ENCODE assay signal across 1 cellular context in the genomic region with DNA sequence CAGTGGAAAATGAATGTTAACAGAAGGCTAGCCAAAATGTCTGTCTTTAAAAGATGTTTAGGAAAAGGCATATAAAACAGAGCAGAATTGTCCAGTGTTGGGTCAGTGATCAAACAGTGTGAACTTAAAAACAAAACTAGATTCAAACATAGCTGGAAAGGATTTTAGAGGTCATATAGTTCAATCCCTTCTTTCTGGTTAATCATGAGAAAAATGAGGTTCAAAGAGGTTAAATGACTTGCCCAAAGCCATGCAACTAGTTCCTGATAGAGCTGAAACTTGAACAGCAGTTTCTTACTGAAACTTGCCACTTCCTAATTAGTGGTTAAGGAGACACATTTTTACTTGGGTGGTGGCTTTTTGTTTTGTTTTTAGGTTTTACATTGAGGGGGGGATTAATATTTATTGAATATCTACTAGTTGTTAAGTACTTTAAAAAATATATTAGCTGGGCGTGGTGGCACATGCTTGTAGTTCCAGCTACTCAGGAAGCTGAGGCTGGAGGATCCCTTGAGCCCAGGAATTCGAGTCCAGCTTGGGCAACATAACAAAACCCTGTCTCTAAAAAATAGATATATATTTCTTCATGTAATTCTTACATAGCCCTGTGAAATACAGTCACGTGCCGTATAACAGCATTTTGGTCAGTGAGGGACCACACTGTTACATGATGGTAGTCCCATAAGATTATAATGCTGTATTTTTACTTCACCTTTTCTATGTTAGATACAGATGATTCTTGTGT.
TF ChIP-seq lines count a peak whose summit lies in the region.

No MANE protein-coding gene starts in this region.

TF ChIP-seq in A549, 52 proteins besides CTCF, POLR2A, EP300 and RAD21 (continued from another document):
- no peak for TF ChIP-seq ZFP36 (IDR thresholded peaks at IDR 0.05; ENCODE audit: borderline replicate concordance, partially characterized antibody)
- no peak for TF ChIP-seq NPAS2 (CRISPR knock-in tag; IDR thresholded peaks at IDR 0.05; ENCODE audit: borderline replicate concordance)
- TF ChIP-seq CBX8 (IDR thresholded peaks at IDR 0.05) = no peak
- TF ChIP-seq KDM5A (IDR thresholded peaks at IDR 0.05) = no peak
- TF ChIP-seq MAFK (IDR thresholded peaks at IDR 0.05; ENCODE audit: partially characterized antibody) = no peak
- TF ChIP-seq EHF (CRISPR knock-in tag; IDR thresholded peaks at IDR 0.05) = no peak
- no peak for TF ChIP-seq POLR2AphosphoS2 (conservative IDR thresholded peaks at IDR 0.05; ENCODE audit: low read length)
- no peak for TF ChIP-seq FOSL2 (IDR thresholded peaks at IDR 0.05)
- TF ChIP-seq FOSL2 (CRISPR knock-in tag; IDR thresholded peaks at IDR 0.05) = no peak
- TF ChIP-seq HEYL (CRISPR knock-in tag; IDR thresholded peaks at IDR 0.05) = no peak
- no peak for TF ChIP-seq KDM1A (IDR thresholded peaks at IDR 0.05; ENCODE audit: low read depth)
- TF ChIP-seq, protein P1, sequence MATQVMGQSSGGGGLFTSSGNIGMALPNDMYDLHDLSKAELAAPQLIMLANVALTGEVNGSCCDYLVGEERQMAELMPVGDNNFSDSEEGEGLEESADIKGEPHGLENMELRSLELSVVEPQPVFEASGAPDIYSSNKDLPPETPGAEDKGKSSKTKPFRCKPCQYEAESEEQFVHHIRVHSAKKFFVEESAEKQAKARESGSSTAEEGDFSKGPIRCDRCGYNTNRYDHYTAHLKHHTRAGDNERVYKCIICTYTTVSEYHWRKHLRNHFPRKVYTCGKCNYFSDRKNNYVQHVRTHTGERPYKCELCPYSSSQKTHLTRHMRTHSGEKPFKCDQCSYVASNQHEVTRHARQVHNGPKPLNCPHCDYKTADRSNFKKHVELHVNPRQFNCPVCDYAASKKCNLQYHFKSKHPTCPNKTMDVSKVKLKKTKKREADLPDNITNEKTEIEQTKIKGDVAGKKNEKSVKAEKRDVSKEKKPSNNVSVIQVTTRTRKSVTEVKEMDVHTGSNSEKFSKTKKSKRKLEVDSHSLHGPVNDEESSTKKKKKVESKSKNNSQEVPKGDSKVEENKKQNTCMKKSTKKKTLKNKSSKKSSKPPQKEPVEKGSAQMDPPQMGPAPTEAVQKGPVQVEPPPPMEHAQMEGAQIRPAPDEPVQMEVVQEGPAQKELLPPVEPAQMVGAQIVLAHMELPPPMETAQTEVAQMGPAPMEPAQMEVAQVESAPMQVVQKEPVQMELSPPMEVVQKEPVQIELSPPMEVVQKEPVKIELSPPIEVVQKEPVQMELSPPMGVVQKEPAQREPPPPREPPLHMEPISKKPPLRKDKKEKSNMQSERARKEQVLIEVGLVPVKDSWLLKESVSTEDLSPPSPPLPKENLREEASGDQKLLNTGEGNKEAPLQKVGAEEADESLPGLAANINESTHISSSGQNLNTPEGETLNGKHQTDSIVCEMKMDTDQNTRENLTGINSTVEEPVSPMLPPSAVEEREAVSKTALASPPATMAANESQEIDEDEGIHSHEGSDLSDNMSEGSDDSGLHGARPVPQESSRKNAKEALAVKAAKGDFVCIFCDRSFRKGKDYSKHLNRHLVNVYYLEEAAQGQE (IDR thresholded peaks at IDR 0.05) = no peak
- TF ChIP-seq, protein P2, sequence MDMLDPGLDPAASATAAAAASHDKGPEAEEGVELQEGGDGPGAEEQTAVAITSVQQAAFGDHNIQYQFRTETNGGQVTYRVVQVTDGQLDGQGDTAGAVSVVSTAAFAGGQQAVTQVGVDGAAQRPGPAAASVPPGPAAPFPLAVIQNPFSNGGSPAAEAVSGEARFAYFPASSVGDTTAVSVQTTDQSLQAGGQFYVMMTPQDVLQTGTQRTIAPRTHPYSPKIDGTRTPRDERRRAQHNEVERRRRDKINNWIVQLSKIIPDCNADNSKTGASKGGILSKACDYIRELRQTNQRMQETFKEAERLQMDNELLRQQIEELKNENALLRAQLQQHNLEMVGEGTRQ (IDR thresholded peaks at IDR 0.05) = no peak
